ENCODE assay signal across 22 cellular contexts in the genomic region with DNA sequence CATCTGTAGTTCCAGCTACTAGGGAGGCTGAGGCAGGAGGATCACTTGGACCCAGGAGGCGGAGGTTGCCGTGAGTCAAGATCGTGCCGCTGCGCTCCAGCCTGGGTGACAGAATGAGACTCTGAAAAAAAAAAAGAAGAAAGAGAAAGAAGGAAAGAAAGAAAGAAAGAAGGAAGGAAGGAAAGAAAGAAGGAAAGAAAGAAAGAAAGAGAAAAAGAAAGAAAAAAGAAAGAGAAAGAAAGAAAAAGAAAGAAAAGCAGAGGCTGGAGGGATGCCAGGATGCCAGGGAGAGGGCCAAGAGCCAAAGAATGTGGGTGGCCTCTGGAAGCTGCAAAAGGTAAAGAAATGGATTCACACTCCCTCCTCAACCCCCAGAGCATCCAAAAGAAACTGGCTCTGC. TPM values are rescaled to one million over a fixed set of nuclear protein-coding genes. Genes with fewer than 3 reads are reported as not detected.
A peak's percentile ranks its signal among the peaks of the same experiment; 100 is the strongest.
DNase-seq lines count a peak whose midpoint lies in the region; ATAC-seq, FAIRE-seq and TF ChIP-seq lines count a peak whose summit lies in the region.
"Had no signal": no experiment of that assay in that cellular context is flagged by ENCODE, and none has a peak within 500 bp of the region (broad histone marks: within the 10 kb centered on the region; RNA-seq: fewer than 3 reads in every experiment).

No MANE protein-coding gene starts in this region.

- H3K36me3 Mint-ChIP-seq in WTC11, result peaks cover 9% of the 10 kb centered on the region; the same call in 1 of the 2 replicates
- H3K36me3 Mint-ChIP-seq: CD4-positive, alpha-beta memory T cell had no signal

- TF ChIP-seq CTCF in WTC11 (IDR thresholded peaks at IDR 0.05) (no peak), coronary artery (IDR thresholded peaks at IDR 0.05) (no peak)

- intact Hi-C loops in sciatic nerve (cut with DNase I), result no loop called here

- no peak overlapping the region for H3K27ac ChIP-seq in coronary artery

- no peak for FAIRE-seq in frontal cortex (lab: Jason Lieb, UNC)
- FAIRE-seq: GM12891, GM18507, H1 had no signal

- no peak overlapping the region for H3K27ac Mint-ChIP-seq in WTC11
- H3K27ac Mint-ChIP-seq: HFFc6 had no signal

- peaks cover 3% of the 10 kb centered on the region for H3K27me3 Mint-ChIP-seq in WTC11 (ENCODE audit: low read depth)

- peaks cover 7% of the 10 kb centered on the region; the same call in 1 of the 2 replicates for H3K4me1 Mint-ChIP-seq in WTC11
- H3K4me1 Mint-ChIP-seq: CD4-positive, alpha-beta memory T cell had no signal

- H3K4me3 ChIP-seq in coronary artery, result no peak overlapping the region

- CTCF ChIA-PET in WTC11 (lab: Charles Lee), result interaction anchor here (1.5 to 1.6 kb wide), 2 partner anchors 12 kb away, joined by 5 to 6 read pairs; no protein-coding TSS in a partner anchor
- CTCF ChIA-PET in HEK293T (lab: Yijun Ruan, JAX), result interaction anchor here (0.6 to 3.1 kb wide), 2 partner anchors 246 to 432 kb away, joined by 3 to 16 read pairs; no protein-coding TSS in a partner anchor

- POLR2A ChIA-PET in WTC11 (lab: Charles Lee), result no interaction called here
- POLR2A ChIA-PET in HEK293T (lab: Yijun Ruan, JAX), result no interaction called here

- no peak overlapping the region for H3K4me3 Mint-ChIP-seq in WTC11
- H3K4me3 Mint-ChIP-seq: CD4-positive, alpha-beta memory T cell; HFFc6 had no signal

- DNase-seq in WTC11 (ENCODE audit: low spot score), result no peak
- DNase-seq in coronary artery (ENCODE audit: low spot score), result peak; percentile 16
- DNase-seq in sciatic nerve (ENCODE audit: low spot score), result peak; percentile 30
- no peak for DNase-seq in HEK293T (ENCODE audit: extremely low spot score)
- no peak for DNase-seq in activated CD4-positive, CD25-positive, alpha-beta regulatory T cell treated with anti-CD3 and anti-CD28 coated beads, Interleukin-2, amount 50 U/mL, for 72 hours
- DNase-seq in frontal cortex (ENCODE audit: low spot score in 2 of 2), result no peak
- DNase-seq: C1 segment of cervical spinal cord; Calu3; CD4-positive, alpha-beta memory T cell; COR-L47; DMS53; DMS79 treated with DMSO at 0.1 percent for 48 hours; GF-D8; H7; HCEC 1CT; HFFc6 had no signal

- H3K9me3 Mint-ChIP-seq in WTC11, result peaks cover 25% of the 10 kb centered on the region
- H3K9me3 Mint-ChIP-seq: HFFc6 had no signal

- ATAC-seq in WTC11 (no peak), sciatic nerve (no peak)

TF ChIP-seq in WTC11, 78 proteins besides CTCF, POLR2A, EP300 and RAD21:
- TF ChIP-seq, protein P1, sequence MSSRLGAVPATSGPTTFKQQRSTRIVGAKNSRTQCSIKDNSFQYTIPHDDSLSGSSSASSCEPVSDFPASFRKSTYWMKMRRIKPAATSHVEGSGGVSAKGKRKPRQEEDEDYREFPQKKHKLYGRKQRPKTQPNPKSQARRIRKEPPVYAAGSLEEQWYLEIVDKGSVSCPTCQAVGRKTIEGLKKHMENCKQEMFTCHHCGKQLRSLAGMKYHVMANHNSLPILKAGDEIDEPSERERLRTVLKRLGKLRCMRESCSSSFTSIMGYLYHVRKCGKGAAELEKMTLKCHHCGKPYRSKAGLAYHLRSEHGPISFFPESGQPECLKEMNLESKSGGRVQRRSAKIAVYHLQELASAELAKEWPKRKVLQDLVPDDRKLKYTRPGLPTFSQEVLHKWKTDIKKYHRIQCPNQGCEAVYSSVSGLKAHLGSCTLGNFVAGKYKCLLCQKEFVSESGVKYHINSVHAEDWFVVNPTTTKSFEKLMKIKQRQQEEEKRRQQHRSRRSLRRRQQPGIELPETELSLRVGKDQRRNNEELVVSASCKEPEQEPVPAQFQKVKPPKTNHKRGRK (CRISPR knock-in tag; IDR thresholded peaks at IDR 0.05; ENCODE audit: borderline replicate concordance), result 0 out of 2 replicates have a peak, but pooled peaks have one; percentile 53
- TF ChIP-seq ETV6 (CRISPR knock-in tag; IDR thresholded peaks at IDR 0.05), result no peak
- TF ChIP-seq ZNF317 (CRISPR knock-in tag; IDR thresholded peaks at IDR 0.05; ENCODE audit: borderline replicate concordance, low read depth), result no peak
- TF ChIP-seq, protein P2, sequence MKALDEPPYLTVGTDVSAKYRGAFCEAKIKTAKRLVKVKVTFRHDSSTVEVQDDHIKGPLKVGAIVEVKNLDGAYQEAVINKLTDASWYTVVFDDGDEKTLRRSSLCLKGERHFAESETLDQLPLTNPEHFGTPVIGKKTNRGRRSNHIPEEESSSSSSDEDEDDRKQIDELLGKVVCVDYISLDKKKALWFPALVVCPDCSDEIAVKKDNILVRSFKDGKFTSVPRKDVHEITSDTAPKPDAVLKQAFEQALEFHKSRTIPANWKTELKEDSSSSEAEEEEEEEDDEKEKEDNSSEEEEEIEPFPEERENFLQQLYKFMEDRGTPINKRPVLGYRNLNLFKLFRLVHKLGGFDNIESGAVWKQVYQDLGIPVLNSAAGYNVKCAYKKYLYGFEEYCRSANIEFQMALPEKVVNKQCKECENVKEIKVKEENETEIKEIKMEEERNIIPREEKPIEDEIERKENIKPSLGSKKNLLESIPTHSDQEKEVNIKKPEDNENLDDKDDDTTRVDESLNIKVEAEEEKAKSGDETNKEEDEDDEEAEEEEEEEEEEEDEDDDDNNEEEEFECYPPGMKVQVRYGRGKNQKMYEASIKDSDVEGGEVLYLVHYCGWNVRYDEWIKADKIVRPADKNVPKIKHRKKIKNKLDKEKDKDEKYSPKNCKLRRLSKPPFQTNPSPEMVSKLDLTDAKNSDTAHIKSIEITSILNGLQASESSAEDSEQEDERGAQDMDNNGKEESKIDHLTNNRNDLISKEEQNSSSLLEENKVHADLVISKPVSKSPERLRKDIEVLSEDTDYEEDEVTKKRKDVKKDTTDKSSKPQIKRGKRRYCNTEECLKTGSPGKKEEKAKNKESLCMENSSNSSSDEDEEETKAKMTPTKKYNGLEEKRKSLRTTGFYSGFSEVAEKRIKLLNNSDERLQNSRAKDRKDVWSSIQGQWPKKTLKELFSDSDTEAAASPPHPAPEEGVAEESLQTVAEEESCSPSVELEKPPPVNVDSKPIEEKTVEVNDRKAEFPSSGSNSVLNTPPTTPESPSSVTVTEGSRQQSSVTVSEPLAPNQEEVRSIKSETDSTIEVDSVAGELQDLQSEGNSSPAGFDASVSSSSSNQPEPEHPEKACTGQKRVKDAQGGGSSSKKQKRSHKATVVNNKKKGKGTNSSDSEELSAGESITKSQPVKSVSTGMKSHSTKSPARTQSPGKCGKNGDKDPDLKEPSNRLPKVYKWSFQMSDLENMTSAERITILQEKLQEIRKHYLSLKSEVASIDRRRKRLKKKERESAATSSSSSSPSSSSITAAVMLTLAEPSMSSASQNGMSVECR (CRISPR knock-in tag; IDR thresholded peaks at IDR 0.05; ENCODE audit: borderline replicate concordance), result no peak
- TF ChIP-seq JAZF1 (CRISPR knock-in tag; IDR thresholded peaks at IDR 0.05), result no peak
TF ChIP-seq in WTC11: peak in this region for 1.

TF ChIP-seq in HEK293T, 16 proteins besides CTCF, POLR2A, EP300 and RAD21:
- TF ChIP-seq TARDBP (IDR thresholded peaks at IDR 0.05), result no peak
- TF ChIP-seq FOXM1 (IDR thresholded peaks at IDR 0.05; ENCODE audit: borderline replicate concordance), result no peak
- no peak for TF ChIP-seq BHLHE40 (IDR thresholded peaks at IDR 0.05; ENCODE audit: borderline replicate concordance)
- TF ChIP-seq LEF1 (IDR thresholded peaks at IDR 0.05; ENCODE audit: borderline replicate concordance), result no peak
- no peak for TF ChIP-seq SP1 (IDR thresholded peaks at IDR 0.05)
- TF ChIP-seq ELF4 (IDR thresholded peaks at IDR 0.05), result no peak
- no peak for TF ChIP-seq FOXA1 (IDR thresholded peaks at IDR 0.05)
- TF ChIP-seq ZNF384 (IDR thresholded peaks at IDR 0.05), result no peak
- no peak for TF ChIP-seq FOXK2 (IDR thresholded peaks at IDR 0.05)
- TF ChIP-seq CTBP1 (IDR thresholded peaks at IDR 0.05; ENCODE audit: borderline replicate concordance), result no peak
- TF ChIP-seq HDGF (IDR thresholded peaks at IDR 0.05; ENCODE audit: borderline replicate concordance), result no peak
- no peak for TF ChIP-seq NFRKB (IDR thresholded peaks at IDR 0.05)
- no peak for TF ChIP-seq SUZ12 (IDR thresholded peaks at IDR 0.05)
- TF ChIP-seq ARNT (IDR thresholded peaks at IDR 0.05), result no peak
- no peak for TF ChIP-seq L3MBTL2 (conservative IDR thresholded peaks at IDR 0.05)
- no peak for TF ChIP-seq PKNOX1 (IDR thresholded peaks at IDR 0.05)

RNA-seq across cellular contexts. Expression of gene KCNE2, which starts 8.2 kb away (rescaled TPM):
- total RNA-seq in WTC11 (2021), result 0.23 to 0.62 TPM (median 0.44 TPM) in 3 replicates
- total RNA-seq in sciatic nerve, result 2.2 TPM
- total RNA-seq in frontal cortex, result under 0.01 TPM
- total RNA-seq: A172; Calu3; CD4-positive, alpha-beta memory T cell; Daoy; G401; H7; HFFc6 had no signal

RNA-seq across cellular contexts. Expression of gene SMIM11, which starts 19.7 kb away (rescaled TPM):
- 1.4 to 17.3 TPM (median 2.8 TPM) in 3 replicates for total RNA-seq in WTC11 (2021)
- total RNA-seq in sciatic nerve, result 29.2 TPM
- total RNA-seq in frontal cortex, result 26.5 TPM
- total RNA-seq: G401 had no signal

Comparison
In these comparisons a context has a peak if more than half of its experiments do, and no peak if none do; other contexts are left out.
1. DNase-seq: peak in coronary artery (single experiment) and sciatic nerve (single experiment); none in WTC11 (single experiment), HEK293T (single experiment), activated CD4-positive, CD25-positive, alpha-beta regulatory T cell treated with anti-CD3 and anti-CD28 coated beads, Interleukin-2, amount 50 U/mL, for 72 hours (single experiment) and frontal cortex (0 of 2).